In genomic region chr1:32122141-32122540, GRCh38 we compare ENCODE assay signal across 14 cellular contexts. TPM values are rescaled to one million over a fixed set of nuclear protein-coding genes. Genes with fewer than 3 reads are reported as not detected.
DNase-seq lines count a peak whose midpoint lies in the region; ATAC-seq and TF ChIP-seq lines count a peak whose summit lies in the region.
"Had no signal": no experiment of that assay in that cellular context is flagged by ENCODE, and none has a peak within 500 bp of the region (broad histone marks: within the 10 kb centered on the region; RNA-seq: fewer than 3 reads in every experiment).

No MANE protein-coding gene starts in this region.

- peaks cover under 1% of the 10 kb centered on the region for H3F3A ChIP-seq in GM23248 (ENCODE audit: insufficient read depth)
- no peaks in the 10 kb centered on the region for H3F3A ChIP-seq in SU-DHL-6 (ENCODE audit: insufficient read depth)

- H3K27me3 ChIP-seq in GM23248 (replicated peaks; ENCODE audit: insufficient read depth) = no peaks in the 10 kb centered on the region
- no peaks in the 10 kb centered on the region for H3K27me3 ChIP-seq in SU-DHL-6 (ENCODE audit: low read length)
- no peaks in the 10 kb centered on the region for H3K27me3 ChIP-seq in effector memory CD4-positive, alpha-beta T cell (replicated peaks; ENCODE audit: control insufficient read depth, insufficient read depth, low read length, poor library complexity, severe bottlenecking)
- no peaks in the 10 kb centered on the region for H3K27me3 ChIP-seq in neuronal stem cell (ENCODE audit: control insufficient read depth in 3 of 3, insufficient read depth in 3 of 3, low read depth in 1 of 3, low read length in 3 of 3)
- H3K27me3 ChIP-seq in colonic mucosa = no peaks in the 10 kb centered on the region

- H3K36me3 ChIP-seq in GM23248 (ENCODE audit: low read depth) (no peaks in the 10 kb centered on the region), SU-DHL-6 (ENCODE audit: low read length) (no peaks in the 10 kb centered on the region), neuronal stem cell (replicated peaks in 1 of 2; ENCODE audit: control insufficient read depth in 2 of 2, insufficient read depth in 2 of 2, low read length in 2 of 2) (no peaks in the 10 kb centered on the region), colonic mucosa (no peaks in the 10 kb centered on the region)
- H3K36me3 ChIP-seq in effector memory CD4-positive, alpha-beta T cell (ENCODE audit: control insufficient read depth, insufficient read depth, low read length) = no peaks in the 10 kb centered on the region

- H3K4me1 ChIP-seq in GM23248 (ENCODE audit: insufficient read depth) (peaks cover 20% of the 10 kb centered on the region), neuronal stem cell (ENCODE audit: control insufficient read depth in 2 of 2, insufficient read depth in 1 of 2, low read depth in 1 of 2, low read length in 2 of 2) (peaks cover 2 to 6% of the 10 kb centered on the region in 2 donors), colonic mucosa (no peaks in the 10 kb centered on the region)
- H3K4me1 ChIP-seq in effector memory CD4-positive, alpha-beta T cell (ENCODE audit: control insufficient read depth, insufficient read depth, low read length, poor library complexity, severe bottlenecking) = peaks cover under 1% of the 10 kb centered on the region

- H3K9ac ChIP-seq in GM23248 = no peak overlapping the region
- H3K9ac ChIP-seq in SU-DHL-6 (ENCODE audit: low read length) = no peak overlapping the region
- no peak overlapping the region for H3K9ac ChIP-seq in neuronal stem cell (ENCODE audit: low read depth, low read length, poor library complexity)
- H3K9ac ChIP-seq in colonic mucosa (ENCODE audit: low read depth in 2 of 2, low read length in 2 of 2) = no peak overlapping the region

- H3K9me3 Mint-ChIP-seq in endothelial cell (ENCODE audit: unreplicated experiment) = no peaks in the 10 kb centered on the region
- H3K9me3 Mint-ChIP-seq: nephron had no signal

- H2AFZ ChIP-seq in GM23248 (no peak overlapping the region), SU-DHL-6 (ENCODE audit: low read depth, low read length, severe bottlenecking) (no peak overlapping the region), neuronal stem cell (ENCODE audit: low read length) (no peak overlapping the region)

- H2AK5ac ChIP-seq in neuronal stem cell (ENCODE audit: low read depth, low read length) = no peak overlapping the region

- no peak overlapping the region for H3K18ac ChIP-seq in neuronal stem cell (ENCODE audit: low read length)

- no peak overlapping the region for H3K4ac ChIP-seq in neuronal stem cell (ENCODE audit: low read length)

- H3K4me3 Mint-ChIP-seq in endothelial cell (ENCODE audit: unreplicated experiment) = no peak overlapping the region
- H3K4me3 Mint-ChIP-seq: nephron had no signal

- no peak overlapping the region for H3K23ac ChIP-seq in neuronal stem cell (ENCODE audit: low read depth, low read length, poor library complexity)

- no peak overlapping the region for H4K8ac ChIP-seq in neuronal stem cell (ENCODE audit: low read depth, low read length)

- H4K20me1 ChIP-seq in GM23248 (ENCODE audit: insufficient read depth) (0 out of 2 replicates have a peak, but pooled peaks cover 4% of the 10 kb centered on the region), SU-DHL-6 (ENCODE audit: low read depth, low read length) (0 out of 2 replicates have a peak, but pooled peaks cover 10% of the 10 kb centered on the region)

- no peak overlapping the region for H3K14ac ChIP-seq in neuronal stem cell (ENCODE audit: low read length)

- WGBS in GM23248 (ENCODE audit: low coverage in 1 of 2, low lambda C conversion rate in 2 of 2, missing lambda C conversion rate in 2 of 2), 2 experiments = 48 to 53% methylated on average over 6 of the region's 6 CpGs
- WGBS in neuronal stem cell (ENCODE audit: extremely low coverage in 2 of 2, insufficient read length in 2 of 2, insufficient replicate concordance in 1 of 2), 2 donors = no CpG with 5 or more reads among the region's 6 CpGs

- H3K4me3 ChIP-seq in GM23248 (no peak overlapping the region), SU-DHL-6 (ENCODE audit: insufficient read depth, low read length, poor library complexity, severe bottlenecking) (no peak overlapping the region), neuronal stem cell (ENCODE audit: low read length in 2 of 2) (no peak overlapping the region), colonic mucosa (no peak overlapping the region)
- no peak overlapping the region for H3K4me3 ChIP-seq in effector memory CD4-positive, alpha-beta T cell (ENCODE audit: insufficient read depth, low read depth, low read length, poor library complexity, severe bottlenecking)

- H3K4me2 ChIP-seq in GM23248 (ENCODE audit: unreplicated experiment) = no peak overlapping the region
- peak overlapping the region; percentile 16 for H3K4me2 ChIP-seq in SU-DHL-6 (ENCODE audit: low read depth, low read length, poor library complexity, severe bottlenecking)
- H3K4me2 ChIP-seq in neuronal stem cell (ENCODE audit: insufficient read depth, low read length, poor library complexity, severe bottlenecking) = no peak overlapping the region

- H3K27ac ChIP-seq in GM23248 (peak overlapping the region; percentile 85), SU-DHL-6 (ENCODE audit: low read depth, low read length) (peak overlapping the region; percentile 21; the same call in 1 of the 2 replicates), neuronal stem cell (replicated peaks; ENCODE audit: low read length) (no peak overlapping the region), colonic mucosa (no peak overlapping the region)
- H3K27ac ChIP-seq in effector memory CD4-positive, alpha-beta T cell (ENCODE audit: insufficient read depth, low read length, poor library complexity, severe bottlenecking) = no peak overlapping the region

- H3K27me3 Mint-ChIP-seq in endothelial cell (ENCODE audit: unreplicated experiment) = no peaks in the 10 kb centered on the region

- in situ Hi-C loops in GM23248 (cut with MboI) = no loop called here

- TF ChIP-seq CTCF in SU-DHL-6 (IDR thresholded peaks at IDR 0.05; ENCODE audit: insufficient read depth, low read length, poor library complexity, severe bottlenecking) = no peak
- no peak for TF ChIP-seq CTCF in endothelial cell (IDR thresholded peaks at IDR 0.05; ENCODE audit: unreplicated experiment)
- no peak for TF ChIP-seq CTCF in colonic mucosa (IDR thresholded peaks at IDR 0.05)

- no peak overlapping the region for H2BK120ac ChIP-seq in neuronal stem cell (ENCODE audit: low read depth, low read length)

- intact Hi-C loops in sciatic nerve (cut with DNase I) = no loop called here
- intact Hi-C loops in colonic mucosa (cut with DNase I) = no loop called here

- H3K79me1 ChIP-seq in neuronal stem cell (ENCODE audit: low read depth, low read length) = peaks cover 8% of the 10 kb centered on the region

- H2BK12ac ChIP-seq in neuronal stem cell (ENCODE audit: low read length) = no peak overlapping the region

- H3K79me2 ChIP-seq in GM23248 (ENCODE audit: insufficient read depth) (peaks cover 100% of the 10 kb centered on the region), SU-DHL-6 (ENCODE audit: insufficient read depth, low read length) (peaks cover 93% of the 10 kb centered on the region)

- H3K36me3 Mint-ChIP-seq in endothelial cell (ENCODE audit: low read depth, unreplicated experiment) = peaks cover 4% of the 10 kb centered on the region

- DNase-seq in CD1c-positive myeloid dendritic cell (ENCODE audit: extremely low spot score) = peak; percentile 24
- no peak for DNase-seq in GM23248
- DNase-seq in endothelial cell (ENCODE audit: low spot score) = no peak
- no peak for DNase-seq in sciatic nerve (ENCODE audit: low spot score)
- no peak for DNase-seq in effector memory CD4-positive, alpha-beta T cell
- DNase-seq in neuronal stem cell (ENCODE audit: low spot score) = no peak
- no peak for DNase-seq in colonic mucosa
- DNase-seq: glutamatergic neuron, left colon, MM.1S, NCI-H510A, RPMI8226 had no signal

- H3K4me1 Mint-ChIP-seq in endothelial cell (ENCODE audit: unreplicated experiment) = peaks cover 11% of the 10 kb centered on the region

- no peak overlapping the region for H2BK15ac ChIP-seq in neuronal stem cell (ENCODE audit: low read length)

- H3K27ac Mint-ChIP-seq in endothelial cell (ENCODE audit: unreplicated experiment) = peak overlapping the region; percentile 57

- H3K9me3 ChIP-seq in GM23248 (ENCODE audit: low read depth) (no peaks in the 10 kb centered on the region), SU-DHL-6 (ENCODE audit: insufficient read depth, low read length) (no peaks in the 10 kb centered on the region), neuronal stem cell (replicated peaks in 1 of 2; ENCODE audit: control insufficient read depth in 2 of 2, insufficient read depth in 1 of 2, low read depth in 1 of 2, low read length in 2 of 2) (no peaks in the 10 kb centered on the region), colonic mucosa (no peaks in the 10 kb centered on the region)
- no peaks in the 10 kb centered on the region for H3K9me3 ChIP-seq in effector memory CD4-positive, alpha-beta T cell (ENCODE audit: control insufficient read depth, low read length)

- no peak overlapping the region for H2BK5ac ChIP-seq in neuronal stem cell (ENCODE audit: low read length)

- no peak overlapping the region for H4K91ac ChIP-seq in neuronal stem cell (ENCODE audit: low read depth, low read length, poor library complexity)

- ATAC-seq in sciatic nerve = no peak
- ATAC-seq: left colon had no signal

- no peaks in the 10 kb centered on the region for H3K9me2 ChIP-seq in GM23248 (ENCODE audit: insufficient read depth)
- no peaks in the 10 kb centered on the region for H3K9me2 ChIP-seq in SU-DHL-6 (replicated peaks; ENCODE audit: insufficient read depth, low read length)

RNA-seq across cellular contexts. Expression of gene KPNA6, which starts 14.3 kb away (rescaled TPM):
- total RNA-seq in GM23248 (2014; rRNA removed; shearing (Covaris generic)) = 52.9 and 56.0 TPM in 2 replicates
- polyA plus RNA-seq in GM23248 (2016; fragmentation: Nextera tagmentation; extraction: Ambion mirVana) = 38.3 and 39.9 TPM in 2 replicates
- total RNA-seq in endothelial cell (ENCODE audit: unreplicated experiment) (95.3 TPM), sciatic nerve (58.9 TPM), colonic mucosa (10 to 100 TPM; 56.7 to 66.9 TPM)
- polyA plus RNA-seq in neuronal stem cell (2013, experiment 1 of 2) = 24.0 TPM
- 24.9 TPM for polyA plus RNA-seq in neuronal stem cell (2013, experiment 2 of 2)

RNA-seq across cellular contexts. Expression of gene TMEM39B, which starts 49.4 kb away (rescaled TPM):
- 5.7 and 6.8 TPM in 2 replicates for total RNA-seq in GM23248 (2014; rRNA removed; shearing (Covaris generic))
- polyA plus RNA-seq in GM23248 (2016; fragmentation: Nextera tagmentation; extraction: Ambion mirVana) = 21.4 and 24.1 TPM in 2 replicates
- total RNA-seq in endothelial cell (ENCODE audit: unreplicated experiment) = 26.9 TPM
- total RNA-seq in sciatic nerve = 16.4 TPM
- polyA plus RNA-seq in neuronal stem cell (2013, experiment 1 of 2) = 17.3 TPM
- 17.7 TPM for polyA plus RNA-seq in neuronal stem cell (2013, experiment 2 of 2)
- total RNA-seq in colonic mucosa = 10 to 100 TPM; 12.3 to 18.2 TPM

RNA-seq across cellular contexts. Expression of gene TXLNA, which starts 57.3 kb away (rescaled TPM):
- 92.1 and 99.9 TPM in 2 replicates for total RNA-seq in GM23248 (2014; rRNA removed; shearing (Covaris generic))
- 77.5 and 77.6 TPM in 2 replicates for polyA plus RNA-seq in GM23248 (2016; fragmentation: Nextera tagmentation; extraction: Ambion mirVana)
- total RNA-seq in endothelial cell (ENCODE audit: unreplicated experiment) (65.3 TPM), sciatic nerve (49.5 TPM), colonic mucosa (10 to 100 TPM; 32.5 to 47.7 TPM)
- 20.5 TPM for polyA plus RNA-seq in neuronal stem cell (2013, experiment 1 of 2)
- polyA plus RNA-seq in neuronal stem cell (2013, experiment 2 of 2) = 20.6 TPM

Comparison
In these comparisons a context has a peak if more than half of its experiments do, and no peak if none do; other contexts are left out.
1. H3K27ac ChIP-seq: peak in GM23248 (single experiment) and SU-DHL-6 (single experiment); none in effector memory CD4-positive, alpha-beta T cell (single experiment), neuronal stem cell (single experiment) and colonic mucosa (single experiment).